Comparison of ENCODE assay signal across 19 cellular contexts in genomic region chr16:2282262-2282661, GRCh38.
"Had no signal": no experiment of that assay in that cellular context is flagged by ENCODE, and none has a peak within 500 bp of the region (broad histone marks: within the 10 kb centered on the region; RNA-seq: fewer than 3 reads in every experiment).

No MANE protein-coding gene starts in this region.

- DNase-seq: naive thymus-derived CD8-positive, alpha-beta T cell; nephron progenitor cell; nucleus accumbens; ovary; psoas muscle; right cardiac atrium; right lobe of liver; sigmoid colon; small intestine; stimulated activated CD4-positive, alpha-beta T cell treated with anti-CD3 and anti-CD28 coated beads, Interleukin-15, amount 100 ng/mL, for 24 hours; stimulated activated CD4-positive, alpha-beta T cell treated with anti-CD3 and anti-CD28 coated beads, Interleukin-2, amount 100 ng/mL, for 24 hours; stimulated activated CD4-positive, alpha-beta T cell treated with anti-CD3 and anti-CD28 coated beads, Interleukin-2, amount 100 ng/mL, for 48 hours; stimulated activated CD4-positive, alpha-beta T cell treated with anti-CD3 and anti-CD28 coated beads, Interleukin-4, amount 100 ng/mL, for 24 hours; stimulated activated naive B cell treated with anti-CD40 and anti-IgM and Interleukin-4, amounts not matched to agents 10 μg/mL and 1 μg/mL and 100 μg/mL, for 72 hours; stimulated activated naive CD4-positive, alpha-beta T cell treated with Interleukin-2 at 50 U/mL for 16 hours; stomach; thyroid gland; trophoblast cell; upper lobe of left lung had no signal
